In genomic region chr5:176692835-176693476, GRCh38 we compare ENCODE assay signal across 14 cellular contexts. TPM values are rescaled to one million over a fixed set of nuclear protein-coding genes. Genes with fewer than 3 reads are reported as not detected.
DNase-seq lines count a peak whose midpoint lies in the region; ATAC-seq, FAIRE-seq and TF ChIP-seq lines count a peak whose summit lies in the region.
"Had no signal": no experiment of that assay in that cellular context is flagged by ENCODE, and none has a peak within 500 bp of the region (broad histone marks: within the 10 kb centered on the region; RNA-seq: fewer than 3 reads in every experiment).

No MANE protein-coding gene starts in this region.

- no peaks in the 10 kb centered on the region for H3K36me3 ChIP-seq in HEK293 (ENCODE audit: control insufficient read depth in 2 of 2, insufficient read depth in 1 of 2, low read length in 2 of 2)
- H3K36me3 ChIP-seq in colonic mucosa, result no peaks in the 10 kb centered on the region
- no peaks in the 10 kb centered on the region for H3K36me3 ChIP-seq in pancreas
- H3K36me3 ChIP-seq: BLaER1 had no signal

- H3K27me3 ChIP-seq in colonic mucosa (no peaks in the 10 kb centered on the region), pancreas (no peaks in the 10 kb centered on the region)

- H3K27ac ChIP-seq in HEK293 (ENCODE audit: extremely low read depth, low read depth, low read length), result no peak overlapping the region
- H3K27ac ChIP-seq in colonic mucosa, result no peak overlapping the region
- H3K27ac ChIP-seq in pancreas, result no peak overlapping the region
- H3K27ac ChIP-seq: BLaER1 had no signal

- H3K9me3 Mint-ChIP-seq in activated naive CD4-positive, alpha-beta T cell treated with anti-CD3 and anti-CD28 coated beads, Interleukin-2, amount 10 ng/mL, durations not matched to agents 7 days and 5 days, result no peaks in the 10 kb centered on the region
- H3K9me3 Mint-ChIP-seq: activated naive CD8-positive, alpha-beta T cell treated with anti-CD3 and anti-CD28 coated beads for 36 hours had no signal

- no peak overlapping the region for H3K27ac Mint-ChIP-seq in activated naive CD4-positive, alpha-beta T cell treated with anti-CD3 and anti-CD28 coated beads, Interleukin-2, amount 10 ng/mL, durations not matched to agents 7 days and 5 days
- H3K27ac Mint-ChIP-seq: activated CD4-positive, alpha-beta T cell treated with anti-CD3 and anti-CD28 coated beads for 36 hours; activated naive CD8-positive, alpha-beta T cell treated with anti-CD3 and anti-CD28 coated beads for 36 hours had no signal

- no peaks in the 10 kb centered on the region for H3K9me3 ChIP-seq in HEK293 (ENCODE audit: control insufficient read depth, insufficient read depth, low read depth, low read length)
- no peaks in the 10 kb centered on the region for H3K9me3 ChIP-seq in colonic mucosa
- no peaks in the 10 kb centered on the region for H3K9me3 ChIP-seq in pancreas

- peak overlapping the region in 1 of 2 donors; percentile 61 for H3K9ac ChIP-seq in colonic mucosa (ENCODE audit: low read depth in 2 of 2, low read length in 2 of 2)
- H3K9ac ChIP-seq: BLaER1 had no signal

- ATAC-seq in pancreas, result peak in 3 of 4 donors; percentile 18 to 26 (median 24)
- no peak for ATAC-seq in GM21717 (IDR thresholded peaks at IDR 0.05; ENCODE audit: unreplicated experiment)
- ATAC-seq: activated CD4-positive, alpha-beta T cell treated with anti-CD3 and anti-CD28 coated beads for 36 hours had no signal

- no peak for FAIRE-seq in pancreas (lab: Jason Lieb, UNC)
- FAIRE-seq: bronchial epithelial cell, GM12891 had no signal

- no peaks in the 10 kb centered on the region for H3K4me1 Mint-ChIP-seq in activated naive CD4-positive, alpha-beta T cell treated with anti-CD3 and anti-CD28 coated beads, Interleukin-2, amount 10 ng/mL, durations not matched to agents 7 days and 5 days
- H3K4me1 Mint-ChIP-seq: activated CD4-positive, alpha-beta T cell treated with anti-CD3 and anti-CD28 coated beads for 36 hours; activated naive CD8-positive, alpha-beta T cell treated with anti-CD3 and anti-CD28 coated beads for 36 hours had no signal

- intact Hi-C loops in colonic mucosa (cut with DNase I) (no loop called here), pancreas (cut with DNase I) (no loop called here)

- DNase-seq in NCI-H2029 treated with DMSO at 0.1 percent for 48 hours (lab: John Stamatoyannopoulos, UW) (peak; percentile 21), colonic mucosa (peak; percentile 57), pancreas (no peak), SHP77 (lab: John Stamatoyannopoulos, UW) (no peak)
- no peak for DNase-seq in activated naive CD4-positive, alpha-beta T cell treated with anti-CD3 and anti-CD28 coated beads, Interleukin-2, amount 10 ng/mL, durations not matched to agents 7 days and 5 days
- DNase-seq: activated CD4-positive, alpha-beta T cell treated with anti-CD3 and anti-CD28 coated beads for 36 hours; activated naive CD8-positive, alpha-beta T cell treated with anti-CD3 and anti-CD28 coated beads for 36 hours; effector memory CD4-positive, alpha-beta T cell; foreskin melanocyte had no signal

- WGBS in pancreas, 2 donors, result 6% methylated on average over 13 of the region's 13 CpGs

- H3K27me3 Mint-ChIP-seq in activated naive CD4-positive, alpha-beta T cell treated with anti-CD3 and anti-CD28 coated beads, Interleukin-2, amount 10 ng/mL, durations not matched to agents 7 days and 5 days, result peaks cover 84% of the 10 kb centered on the region

- TF ChIP-seq CTCF in HEK293 (tag by site-specific recombination; IDR thresholded peaks at IDR 0.05), result no peak
- TF ChIP-seq CTCF in colonic mucosa (IDR thresholded peaks at IDR 0.05), result no peak
- no peak for TF ChIP-seq CTCF in pancreas (IDR thresholded peaks at IDR 0.05)

- no peak overlapping the region for H3K4me3 ChIP-seq in HEK293 (ENCODE audit: low read depth, low read length)
- no peak overlapping the region for H3K4me3 ChIP-seq in colonic mucosa
- no peak overlapping the region for H3K4me3 ChIP-seq in pancreas
- H3K4me3 ChIP-seq: BLaER1 had no signal

- H3K4me3 Mint-ChIP-seq in activated naive CD4-positive, alpha-beta T cell treated with anti-CD3 and anti-CD28 coated beads, Interleukin-2, amount 10 ng/mL, durations not matched to agents 7 days and 5 days, result no peak overlapping the region
- H3K4me3 Mint-ChIP-seq: activated CD4-positive, alpha-beta T cell treated with anti-CD3 and anti-CD28 coated beads for 36 hours; activated naive CD8-positive, alpha-beta T cell treated with anti-CD3 and anti-CD28 coated beads for 36 hours had no signal

- POLR2A ChIA-PET in HEK293 (lab: Yijun Ruan, JAX), result interaction anchor here (1.7 kb wide), 1 partner anchor 9 kb away, joined by 4 read pairs; no protein-coding TSS in a partner anchor

- CTCF ChIA-PET in HEK293 (lab: Yijun Ruan, JAX), result interaction anchor here (0.7 to 2.7 kb wide), 3 partner anchors 32 to 415 kb away, joined by 3 to 17 read pairs (median 5); no protein-coding TSS in a partner anchor
- CTCF ChIA-PET in activated naive CD4-positive, alpha-beta T cell treated with anti-CD3 and anti-CD28 coated beads, Interleukin-2, amount 10 ng/mL, durations not matched to agents 7 days and 5 days (lab: Charles Lee), result interaction anchor here (0.8 to 1.0 kb wide), 2 partner anchors 32 to 35 kb away, joined by 3 to 4 read pairs; no protein-coding TSS in a partner anchor

- H3K36me3 Mint-ChIP-seq in activated naive CD4-positive, alpha-beta T cell treated with anti-CD3 and anti-CD28 coated beads, Interleukin-2, amount 10 ng/mL, durations not matched to agents 7 days and 5 days, result no peaks in the 10 kb centered on the region
- H3K36me3 Mint-ChIP-seq: activated naive CD8-positive, alpha-beta T cell treated with anti-CD3 and anti-CD28 coated beads for 36 hours had no signal

- H3K4me1 ChIP-seq in HEK293 (ENCODE audit: control insufficient read depth, insufficient read depth, low read length) (peaks cover 6% of the 10 kb centered on the region; the same call in 1 of the 2 replicates), colonic mucosa (peaks cover 8% of the 10 kb centered on the region), pancreas (peaks cover 0 to 2% (median 0%) of the 10 kb centered on the region in 3 donors)
- H3K4me1 ChIP-seq: BLaER1 had no signal

TF ChIP-seq in HEK293, 187 proteins besides CTCF, POLR2A, EP300 and RAD21 (continues in another document):
- no peak for TF ChIP-seq ZNF394 (tag by site-specific recombination; IDR thresholded peaks at IDR 0.05; ENCODE audit: borderline replicate concordance)
- TF ChIP-seq ZNF530 (tag by site-specific recombination; IDR thresholded peaks at IDR 0.05; ENCODE audit: low read depth), result no peak
- TF ChIP-seq, protein P1, sequence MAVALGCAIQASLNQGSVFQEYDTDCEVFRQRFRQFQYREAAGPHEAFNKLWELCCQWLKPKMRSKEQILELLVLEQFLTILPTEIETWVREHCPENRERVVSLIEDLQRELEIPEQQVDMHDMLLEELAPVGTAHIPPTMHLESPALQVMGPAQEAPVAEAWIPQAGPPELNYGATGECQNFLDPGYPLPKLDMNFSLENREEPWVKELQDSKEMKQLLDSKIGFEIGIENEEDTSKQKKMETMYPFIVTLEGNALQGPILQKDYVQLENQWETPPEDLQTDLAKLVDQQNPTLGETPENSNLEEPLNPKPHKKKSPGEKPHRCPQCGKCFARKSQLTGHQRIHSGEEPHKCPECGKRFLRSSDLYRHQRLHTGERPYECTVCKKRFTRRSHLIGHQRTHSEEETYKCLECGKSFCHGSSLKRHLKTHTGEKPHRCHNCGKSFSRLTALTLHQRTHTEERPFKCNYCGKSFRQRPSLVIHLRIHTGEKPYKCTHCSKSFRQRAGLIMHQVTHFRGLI (tag by site-specific recombination; IDR thresholded peaks at IDR 0.05), result no peak
- TF ChIP-seq ZNF16 (tag by site-specific recombination; IDR thresholded peaks at IDR 0.05; ENCODE audit: low read depth), result no peak
- peak; percentile 76; the same call in 1 of the 2 replicates for TF ChIP-seq ZBTB1 (tag by site-specific recombination; IDR thresholded peaks at IDR 0.05)
- TF ChIP-seq RBAK (tag by site-specific recombination; IDR thresholded peaks at IDR 0.05), result no peak
- no peak for TF ChIP-seq ZNF654 (tag by site-specific recombination; IDR thresholded peaks at IDR 0.05; ENCODE audit: low read depth)
- peak; percentile 79 for TF ChIP-seq GFI1B (tag by site-specific recombination; IDR thresholded peaks at IDR 0.05)
- peak; percentile 94 for TF ChIP-seq GLIS1 (tag by site-specific recombination; IDR thresholded peaks at IDR 0.05)
- TF ChIP-seq ZFP3 (tag by site-specific recombination; IDR thresholded peaks at IDR 0.05; ENCODE audit: low read depth), result no peak
- peak; percentile 53; the same call in 1 of the 2 replicates for TF ChIP-seq ZNF423 (tag by site-specific recombination; IDR thresholded peaks at IDR 0.05)
- TF ChIP-seq ZNF266 (tag by site-specific recombination; IDR thresholded peaks at IDR 0.05; ENCODE audit: low read depth), result no peak
- TF ChIP-seq KLF1 (tag by site-specific recombination; IDR thresholded peaks at IDR 0.05), result peak; percentile 60
- TF ChIP-seq ZFP69B (tag by site-specific recombination; IDR thresholded peaks at IDR 0.05), result no peak
- TF ChIP-seq ZNF37A (tag by site-specific recombination; IDR thresholded peaks at IDR 0.05), result no peak
- TF ChIP-seq ZNF121 (tag by site-specific recombination; IDR thresholded peaks at IDR 0.05), result no peak
- TF ChIP-seq ZNF366 (tag by site-specific recombination; conservative IDR thresholded peaks at IDR 0.05), result peak; percentile 32; the same call in 1 of the 2 replicates
- peak; percentile 47 for TF ChIP-seq ZNF629 (tag by site-specific recombination; IDR thresholded peaks at IDR 0.05)
- no peak for TF ChIP-seq SP3 (tag by site-specific recombination; IDR thresholded peaks at IDR 0.05)
- TF ChIP-seq, protein P2, sequence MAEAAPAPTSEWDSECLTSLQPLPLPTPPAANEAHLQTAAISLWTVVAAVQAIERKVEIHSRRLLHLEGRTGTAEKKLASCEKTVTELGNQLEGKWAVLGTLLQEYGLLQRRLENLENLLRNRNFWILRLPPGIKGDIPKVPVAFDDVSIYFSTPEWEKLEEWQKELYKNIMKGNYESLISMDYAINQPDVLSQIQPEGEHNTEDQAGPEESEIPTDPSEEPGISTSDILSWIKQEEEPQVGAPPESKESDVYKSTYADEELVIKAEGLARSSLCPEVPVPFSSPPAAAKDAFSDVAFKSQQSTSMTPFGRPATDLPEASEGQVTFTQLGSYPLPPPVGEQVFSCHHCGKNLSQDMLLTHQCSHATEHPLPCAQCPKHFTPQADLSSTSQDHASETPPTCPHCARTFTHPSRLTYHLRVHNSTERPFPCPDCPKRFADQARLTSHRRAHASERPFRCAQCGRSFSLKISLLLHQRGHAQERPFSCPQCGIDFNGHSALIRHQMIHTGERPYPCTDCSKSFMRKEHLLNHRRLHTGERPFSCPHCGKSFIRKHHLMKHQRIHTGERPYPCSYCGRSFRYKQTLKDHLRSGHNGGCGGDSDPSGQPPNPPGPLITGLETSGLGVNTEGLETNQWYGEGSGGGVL (tag by site-specific recombination; IDR thresholded peaks at IDR 0.05), result peak; percentile 74
- TF ChIP-seq ZNF555 (tag by site-specific recombination; conservative IDR thresholded peaks at IDR 0.05), result no peak

RNA-seq across cellular contexts. Expression of gene TSPAN17, which starts 45.7 kb away (rescaled TPM):
- total RNA-seq in colonic mucosa, result 10 to 100 TPM; 30.5 to 36.1 TPM
- total RNA-seq in pancreas, result 10 to 100 TPM; 12.4 to 26.6 (median 15.3) TPM
- 10 to 100 TPM; 22.8 to 30.1 TPM for polyA plus RNA-seq in pancreas

Comparison
In these comparisons a context has a peak if more than half of its experiments do, and no peak if none do; other contexts are left out.
1. DNase-seq: peak in NCI-H2029 treated with DMSO at 0.1 percent for 48 hours (single experiment) and colonic mucosa (single experiment); none in pancreas (0 of 6), activated naive CD4-positive, alpha-beta T cell treated with anti-CD3 and anti-CD28 coated beads, Interleukin-2, amount 10 ng/mL, durations not matched to agents 7 days and 5 days (single experiment) and SHP77 (0 of 2).